ENCODE assay signal across 23 cellular contexts in the genomic region with DNA sequence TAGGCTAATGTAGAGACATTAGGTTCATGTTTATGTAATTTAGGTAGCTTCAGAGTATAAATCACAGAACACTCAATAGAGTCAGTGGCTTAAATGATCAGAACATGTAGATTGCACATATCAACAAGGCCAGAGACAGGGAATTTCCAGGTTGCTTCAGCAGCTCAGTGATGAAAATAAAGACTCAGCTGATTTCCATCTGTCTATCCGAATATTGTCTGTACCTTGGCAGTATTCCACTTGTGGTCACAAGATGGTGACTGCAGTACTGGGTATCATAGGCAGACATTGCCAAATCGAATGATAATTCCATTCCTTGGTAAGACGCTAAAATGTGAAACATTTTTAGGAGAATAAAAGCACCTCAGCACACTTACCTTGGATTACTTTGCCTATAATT.
DNase-seq lines count a peak whose midpoint lies in the region; ATAC-seq, FAIRE-seq and TF ChIP-seq lines count a peak whose summit lies in the region.
"Had no signal": no experiment of that assay in that cellular context is flagged by ENCODE, and none has a peak within 500 bp of the region (broad histone marks: within the 10 kb centered on the region; RNA-seq: fewer than 3 reads in every experiment).

No MANE protein-coding gene starts in this region.

- no peaks in the 10 kb centered on the region for H3K79me2 ChIP-seq in H1 (ENCODE audit: control insufficient read depth in 1 of 2, insufficient read depth in 2 of 2, low read length in 2 of 2)

- no peak overlapping the region for H3K4ac ChIP-seq in H1 (replicated peaks; ENCODE audit: insufficient read length, low read depth, low read length)

- H3K4me3 ChIP-seq in BE2C (ENCODE audit: low read depth, low read length) (no peak overlapping the region), H1 (ENCODE audit: extremely low read depth in 1 of 4, insufficient read depth in 2 of 4, low read depth in 3 of 4, low read length in 4 of 4) (no peak overlapping the region), aorta (ENCODE audit: low read length in 2 of 2) (no peak overlapping the region)
- H3K4me3 ChIP-seq: BLaER1, SK-N-MC had no signal

- no peak overlapping the region for H2AFZ ChIP-seq in H1 (ENCODE audit: low read length)

- H2BK120ac ChIP-seq in H1 (replicated peaks; ENCODE audit: low read depth, low read length), result no peak overlapping the region

- no peak overlapping the region for H2BK15ac ChIP-seq in H1 (ENCODE audit: low read length)

- POLR2A ChIA-PET in H1 (lab: Charles Lee; ENCODE audit: partially characterized antibody), result no interaction called here

- no peak overlapping the region for H2BK5ac ChIP-seq in H1 (ENCODE audit: low read depth, low read length)

- CTCF ChIA-PET in H1 (lab: Charles Lee; ENCODE audit: partially characterized antibody), result no interaction called here

- TF ChIP-seq POLR2A in H1 (IDR thresholded peaks at IDR 0.05; ENCODE audit: control extremely low read depth in 1 of 2, low read depth in 2 of 2, low read length in 2 of 2) (no peak), GM18505 (IDR thresholded peaks at IDR 0.05; ENCODE audit: borderline replicate concordance, extremely low read depth, insufficient read depth, insufficient read length) (no peak)

- no peak overlapping the region for H3K23ac ChIP-seq in H1 (ENCODE audit: insufficient read length)

- TF ChIP-seq EP300 in H1 (IDR thresholded peaks at IDR 0.05; ENCODE audit: borderline replicate concordance in 1 of 2, low read depth in 2 of 2, low read length in 2 of 2), result no peak

- no peak overlapping the region for H3K4me2 ChIP-seq in H1 (ENCODE audit: insufficient read depth in 1 of 2, low read depth in 2 of 2, low read length in 2 of 2)
- H3K4me2 ChIP-seq: BLaER1 had no signal

- H4K20me1 ChIP-seq in H1 (replicated peaks in 1 of 2; ENCODE audit: control insufficient read depth in 1 of 2, insufficient read depth in 2 of 2, low read length in 2 of 2), result no peaks in the 10 kb centered on the region
- H4K20me1 ChIP-seq: BLaER1 had no signal

- H3K27ac ChIP-seq in H1 (ENCODE audit: low read depth, low read length) (no peak overlapping the region), aorta (ENCODE audit: low read depth in 1 of 2, low read length in 2 of 2) (no peak overlapping the region), caudate nucleus (ENCODE audit: low read depth, low read length) (no peak overlapping the region)
- H3K27ac ChIP-seq: BLaER1, SK-N-MC had no signal

- ATAC-seq in aorta (ENCODE audit: low FRiP score) (no peak), GM18505 (IDR thresholded peaks at IDR 0.05; ENCODE audit: unreplicated experiment) (no peak)
- ATAC-seq: HCT116, Right ventricle myocardium inferior had no signal

- H3K4me1 ChIP-seq in BE2C (peaks cover 18% of the 10 kb centered on the region), H1 (replicated peaks in 1 of 4; ENCODE audit: control insufficient read depth in 3 of 4, insufficient read depth in 4 of 4, low read length in 3 of 4) (peaks cover 0 to under 1% (median 0%) of the 10 kb centered on the region in 4 experiments; a peak in 1 of 7 replicates), aorta (ENCODE audit: control insufficient read depth in 1 of 2, insufficient read depth in 2 of 2, low read length in 2 of 2) (no peaks in the 10 kb centered on the region)
- H3K4me1 ChIP-seq: BLaER1 had no signal

- H3K14ac ChIP-seq in H1 (ENCODE audit: insufficient read length), result no peak overlapping the region

- H3K27me3 ChIP-seq in BE2C (no peaks in the 10 kb centered on the region), H1 (replicated peaks in 1 of 4; ENCODE audit: control insufficient read depth in 3 of 4, extremely low read depth in 1 of 4, insufficient read depth in 3 of 4, low read length in 3 of 4) (no peaks in the 10 kb centered on the region), aorta (ENCODE audit: control insufficient read depth in 1 of 2, insufficient read depth in 2 of 2, low read length in 1 of 2) (no peaks in the 10 kb centered on the region)
- H3K27me3 ChIP-seq: BLaER1 had no signal

- intact Hi-C loops in aorta (cut with DNase I), result no loop called here

- H2AK5ac ChIP-seq in H1 (ENCODE audit: low read depth, low read length), result no peak overlapping the region

- DNase-seq in BE2C (no peak), SK-MEL-5 (ENCODE audit: low read depth, low spot score) (peak; percentile 16), H1 (ENCODE audit: low read depth in 1 of 2, low spot score in 2 of 2) (no peak), myocyte (ENCODE audit: low read depth) (peak; percentile 26), aorta (no peak), caudate nucleus (lab: John Stamatoyannopoulos, UW) (no peak), NCI-H2196 treated with DMSO at 0.1 percent for 48 hours (lab: John Stamatoyannopoulos, UW; ENCODE audit: unreplicated experiment) (no peak)
- DNase-seq: CD4-positive, alpha-beta memory T cell; DMS153; GDM1; KBM-7; NCI-H1436; NCI-H2029 treated with DMSO at 0.1 percent for 48 hours; NCI-H2171 treated with DMSO at 0.1 percent for 48 hours; NCI-H446 treated with DMSO at 0.1 percent for 48 hours; NK-92 treated with Interleukin-12 subunit alpha and Interleukin-12 subunit beta, amount 100 ng/mL, for 24 hours had no signal

- H3K23me2 ChIP-seq in H1 (ENCODE audit: low read depth, low read length), result no peaks in the 10 kb centered on the region

- FAIRE-seq in H1 (lab: Jason Lieb, UNC), result peak; percentile 48
- FAIRE-seq: A204.1, RCC 7860 had no signal

- no peak overlapping the region for H4K8ac ChIP-seq in H1 (ENCODE audit: extremely low read depth, insufficient read depth, low read length)

- H3K9ac ChIP-seq in H1 (replicated peaks in 1 of 4; ENCODE audit: extremely low read depth in 1 of 4, low read depth in 3 of 4, low read length in 3 of 4), result no peak overlapping the region
- H3K9ac ChIP-seq: BLaER1 had no signal

- no peak overlapping the region for H2BK12ac ChIP-seq in H1 (ENCODE audit: low read depth, low read length)

- peak; percentile 22; the same call in 1 of the 2 replicates for TF ChIP-seq CTCF in BE2C (IDR thresholded peaks at IDR 0.05; ENCODE audit: low read depth, low read length)
- TF ChIP-seq CTCF in H1 (IDR thresholded peaks at IDR 0.05; ENCODE audit: control extremely low read depth in 1 of 3, insufficient read depth in 1 of 3, low read depth in 1 of 3, low read length in 3 of 3), result no peak

- WGBS in H1 (ENCODE audit: extremely low coverage in 1 of 2, insufficient coverage in 1 of 2, insufficient read length in 1 of 2, insufficient replicate concordance in 2 of 2, low coverage in 1 of 2, low lambda C conversion rate in 2 of 2, missing lambda C conversion rate in 1 of 2), 2 experiments, result 91% methylated on average over 3 of the region's 3 CpGs; no CpG with 5 or more reads in 1 of the 2 experiments
- WGBS in aorta, 2 donors, result 86% methylated on average over 3 of the region's 3 CpGs

- H4K5ac ChIP-seq in H1 (ENCODE audit: insufficient read length, low read depth, low read length), result no peak overlapping the region

- TF ChIP-seq RAD21 in H1 (IDR thresholded peaks at IDR 0.05 in 1 of 2, conservative IDR thresholded peaks at IDR 0.05 in 1 of 2; ENCODE audit: low read depth in 2 of 2, low read length in 2 of 2), result no peak

- H3K36me3 ChIP-seq in BE2C (no peaks in the 10 kb centered on the region), H1 (ENCODE audit: control insufficient read depth in 2 of 4, insufficient read depth in 4 of 4, low read length in 3 of 4) (no peaks in the 10 kb centered on the region; a peak in 1 of 8 replicates), aorta (ENCODE audit: control insufficient read depth in 1 of 2, insufficient read depth in 2 of 2, low read length in 1 of 2) (no peaks in the 10 kb centered on the region)
- H3K36me3 ChIP-seq: BLaER1 had no signal

- H2BK20ac ChIP-seq in H1 (ENCODE audit: low read length), result no peak overlapping the region

- H3K18ac ChIP-seq in H1 (ENCODE audit: extremely low read depth, low read length), result no peak overlapping the region

- H3K79me1 ChIP-seq in H1 (ENCODE audit: low read depth, low read length), result no peaks in the 10 kb centered on the region

- in situ Hi-C loops in SK-MEL-5 (cut with HindIII; ENCODE audit: low pct_unique_long_range_greater_than_20kb, low sequenced_read_pairs), result no loop called here

- H3K9me3 ChIP-seq in BE2C, result no peaks in the 10 kb centered on the region
- H3K9me3 ChIP-seq in H1 (ENCODE audit: insufficient read depth in 2 of 2, low read depth in 1 of 2, low read length in 1 of 2), result no peaks in the 10 kb centered on the region
- no peaks in the 10 kb centered on the region for H3K9me3 ChIP-seq in aorta (ENCODE audit: control insufficient read depth, low read length)
- H3K9me3 ChIP-seq: BLaER1 had no signal

- H3K56ac ChIP-seq in H1 (replicated peaks; ENCODE audit: insufficient read length, low read depth, low read length), result no peak overlapping the region

- no peak overlapping the region for H4K91ac ChIP-seq in H1 (replicated peaks; ENCODE audit: insufficient read length, low read length)

TF ChIP-seq in H1, 55 proteins besides CTCF, POLR2A, EP300 and RAD21:
- TF ChIP-seq SIN3A (conservative IDR thresholded peaks at IDR 0.05 in 1 of 2, IDR thresholded peaks at IDR 0.05 in 1 of 2; ENCODE audit: low read depth in 1 of 2, low read length in 2 of 2) (no peak), SIRT6 (IDR thresholded peaks at IDR 0.05; ENCODE audit: low read length) (no peak), BACH1 (IDR thresholded peaks at IDR 0.05; ENCODE audit: low read length) (no peak), CBX8 (IDR thresholded peaks at IDR 0.05; ENCODE audit: borderline replicate concordance, low read depth, low read length) (no peak)

Comparison
In these comparisons a context has a peak if more than half of its experiments do, and no peak if none do; other contexts are left out.
1. DNase-seq: peak in SK-MEL-5 (single experiment) and myocyte (single experiment); none in BE2C (single experiment), H1 (0 of 2), aorta (0 of 2), caudate nucleus (0 of 61) and NCI-H2196 treated with DMSO at 0.1 percent for 48 hours (single experiment).